In genomic region chr6:166348305-166348949, GRCh38 we compare ENCODE assay signal across 1 cellular context.
TF ChIP-seq lines count a peak whose summit lies in the region.

No MANE protein-coding gene starts in this region.

TF ChIP-seq in HepG2, 621 proteins besides CTCF, POLR2A, EP300 and RAD21 (continued from another document):
- TF ChIP-seq, protein P1, sequence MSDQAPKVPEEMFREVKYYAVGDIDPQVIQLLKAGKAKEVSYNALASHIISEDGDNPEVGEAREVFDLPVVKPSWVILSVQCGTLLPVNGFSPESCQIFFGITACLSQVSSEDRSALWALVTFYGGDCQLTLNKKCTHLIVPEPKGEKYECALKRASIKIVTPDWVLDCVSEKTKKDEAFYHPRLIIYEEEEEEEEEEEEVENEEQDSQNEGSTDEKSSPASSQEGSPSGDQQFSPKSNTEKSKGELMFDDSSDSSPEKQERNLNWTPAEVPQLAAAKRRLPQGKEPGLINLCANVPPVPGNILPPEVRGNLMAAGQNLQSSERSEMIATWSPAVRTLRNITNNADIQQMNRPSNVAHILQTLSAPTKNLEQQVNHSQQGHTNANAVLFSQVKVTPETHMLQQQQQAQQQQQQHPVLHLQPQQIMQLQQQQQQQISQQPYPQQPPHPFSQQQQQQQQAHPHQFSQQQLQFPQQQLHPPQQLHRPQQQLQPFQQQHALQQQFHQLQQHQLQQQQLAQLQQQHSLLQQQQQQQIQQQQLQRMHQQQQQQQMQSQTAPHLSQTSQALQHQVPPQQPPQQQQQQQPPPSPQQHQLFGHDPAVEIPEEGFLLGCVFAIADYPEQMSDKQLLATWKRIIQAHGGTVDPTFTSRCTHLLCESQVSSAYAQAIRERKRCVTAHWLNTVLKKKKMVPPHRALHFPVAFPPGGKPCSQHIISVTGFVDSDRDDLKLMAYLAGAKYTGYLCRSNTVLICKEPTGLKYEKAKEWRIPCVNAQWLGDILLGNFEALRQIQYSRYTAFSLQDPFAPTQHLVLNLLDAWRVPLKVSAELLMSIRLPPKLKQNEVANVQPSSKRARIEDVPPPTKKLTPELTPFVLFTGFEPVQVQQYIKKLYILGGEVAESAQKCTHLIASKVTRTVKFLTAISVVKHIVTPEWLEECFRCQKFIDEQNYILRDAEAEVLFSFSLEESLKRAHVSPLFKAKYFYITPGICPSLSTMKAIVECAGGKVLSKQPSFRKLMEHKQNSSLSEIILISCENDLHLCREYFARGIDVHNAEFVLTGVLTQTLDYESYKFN (CRISPR knock-in tag; conservative IDR thresholded peaks at IDR 0.05), result peak; percentile 56
- peak; percentile 33; the same call in 1 of the 2 replicates for TF ChIP-seq NR2C2 (CRISPR knock-in tag; IDR thresholded peaks at IDR 0.05; ENCODE audit: borderline replicate concordance)
- TF ChIP-seq GATAD2A (CRISPR knock-in tag; IDR thresholded peaks at IDR 0.05), result peak; percentile 85
- TF ChIP-seq ZNF746 (CRISPR knock-in tag; IDR thresholded peaks at IDR 0.05), result no peak
- peak; percentile 37; the same call in 1 of the 2 replicates for TF ChIP-seq ZGPAT (CRISPR knock-in tag; IDR thresholded peaks at IDR 0.05)
- TF ChIP-seq, protein P2, sequence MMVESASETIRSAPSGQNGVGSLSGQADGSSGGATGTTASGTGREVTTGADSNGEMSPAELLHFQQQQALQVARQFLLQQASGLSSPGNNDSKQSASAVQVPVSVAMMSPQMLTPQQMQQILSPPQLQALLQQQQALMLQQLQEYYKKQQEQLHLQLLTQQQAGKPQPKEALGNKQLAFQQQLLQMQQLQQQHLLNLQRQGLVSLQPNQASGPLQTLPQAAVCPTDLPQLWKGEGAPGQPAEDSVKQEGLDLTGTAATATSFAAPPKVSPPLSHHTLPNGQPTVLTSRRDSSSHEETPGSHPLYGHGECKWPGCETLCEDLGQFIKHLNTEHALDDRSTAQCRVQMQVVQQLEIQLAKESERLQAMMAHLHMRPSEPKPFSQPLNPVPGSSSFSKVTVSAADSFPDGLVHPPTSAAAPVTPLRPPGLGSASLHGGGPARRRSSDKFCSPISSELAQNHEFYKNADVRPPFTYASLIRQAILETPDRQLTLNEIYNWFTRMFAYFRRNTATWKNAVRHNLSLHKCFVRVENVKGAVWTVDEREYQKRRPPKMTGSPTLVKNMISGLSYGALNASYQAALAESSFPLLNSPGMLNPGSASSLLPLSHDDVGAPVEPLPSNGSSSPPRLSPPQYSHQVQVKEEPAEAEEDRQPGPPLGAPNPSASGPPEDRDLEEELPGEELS (CRISPR knock-in tag; IDR thresholded peaks at IDR 0.05), result peak; percentile 36; the same call in 1 of the 2 replicates
- TF ChIP-seq FOSL2 (CRISPR knock-in tag; IDR thresholded peaks at IDR 0.05), result 0 out of 2 replicates have a peak, but pooled peaks have one; percentile 48
- peak; percentile 57 for TF ChIP-seq SAP130 (CRISPR knock-in tag; IDR thresholded peaks at IDR 0.05; ENCODE audit: low read depth)
- TF ChIP-seq HOMEZ (CRISPR knock-in tag; IDR thresholded peaks at IDR 0.05; ENCODE audit: low read depth), result 0 out of 2 replicates have a peak, but pooled peaks have one; percentile 7
- TF ChIP-seq ZNF569 (CRISPR knock-in tag; IDR thresholded peaks at IDR 0.05; ENCODE audit: borderline replicate concordance), result 0 out of 2 replicates have a peak, but pooled peaks have one; percentile 33
- 0 out of 2 replicates have a peak, but pooled peaks have one; percentile 34 for TF ChIP-seq ZNF547 (CRISPR knock-in tag; IDR thresholded peaks at IDR 0.05)
- no peak for TF ChIP-seq ZNF652 (CRISPR knock-in tag; IDR thresholded peaks at IDR 0.05; ENCODE audit: borderline replicate concordance, low read depth)
